ENCODE assay signal across 8 cellular contexts in the genomic region with DNA sequence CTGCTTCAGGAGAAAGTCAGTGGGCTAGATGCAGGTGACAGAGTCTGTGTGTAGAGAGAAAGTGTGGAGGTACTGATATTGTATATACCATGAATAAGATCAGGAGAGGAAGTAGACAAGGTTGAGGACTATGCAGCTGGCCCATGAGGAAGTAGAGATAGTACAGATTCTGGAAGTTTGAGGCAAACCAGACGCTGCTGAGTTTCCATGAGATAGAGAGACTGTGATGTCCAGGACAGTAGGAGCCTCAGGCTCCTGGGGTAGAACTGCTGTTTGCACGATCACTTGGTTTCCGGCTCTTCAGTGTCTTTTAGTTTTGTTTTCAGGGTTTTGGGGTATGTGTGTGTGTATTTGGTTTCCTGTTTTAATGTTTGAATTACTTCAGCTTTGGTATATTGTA. TPM values are rescaled to one million over a fixed set of nuclear protein-coding genes. Genes with fewer than 3 reads are reported as not detected.
A peak's percentile ranks its signal among the peaks of the same experiment; 100 is the strongest.
DNase-seq lines count a peak whose midpoint lies in the region; ATAC-seq and TF ChIP-seq lines count a peak whose summit lies in the region.

No MANE protein-coding gene starts in this region.

- H3K9me3 ChIP-seq in gastrocnemius medialis, result no peaks in the 10 kb centered on the region

- peak; percentile 88 for ATAC-seq in GM19467 (IDR thresholded peaks at IDR 0.05; ENCODE audit: unreplicated experiment)
- ATAC-seq in HG03457 (IDR thresholded peaks at IDR 0.05; ENCODE audit: unreplicated experiment), result peak; percentile 74
- no peak for ATAC-seq in gastrocnemius medialis

- H3K27me3 ChIP-seq in gastrocnemius medialis, result no peaks in the 10 kb centered on the region

- H3K4me1 ChIP-seq in gastrocnemius medialis, result no peaks in the 10 kb centered on the region

- POLR2A ChIA-PET in GM10248 (lab: Yijun Ruan, JAX), result no interaction called here

- H3K27ac ChIP-seq in gastrocnemius medialis, result no peak overlapping the region

- CTCF ChIA-PET in GM10248 (lab: Yijun Ruan, JAX), result interaction anchor here (1.1 kb wide), 1 partner anchor 239 kb away, joined by 3 read pairs; no protein-coding TSS in a partner anchor

- peaks cover 76% of the 10 kb centered on the region for H3K4me1 Mint-ChIP-seq in activated T-helper 1 cell treated with anti-CD3 and anti-CD28 coated beads, Interleukin-12 subunit alpha, Interleukin-12 subunit beta, Interleukin-2, Interleukin-4 antibody, amounts not matched to agents 30 ng/mL and 10 ng/mL and 1 ng/mL, durations not matched to agents 14 hours and 24 hours and 36 hours (ENCODE audit: low read depth)

- peak overlapping the region; percentile 78 for H3K4me3 Mint-ChIP-seq in activated T-helper 1 cell treated with anti-CD3 and anti-CD28 coated beads, Interleukin-12 subunit alpha, Interleukin-12 subunit beta, Interleukin-2, Interleukin-4 antibody, amounts not matched to agents 30 ng/mL and 10 ng/mL and 1 ng/mL, durations not matched to agents 14 hours and 24 hours and 36 hours

- in situ Hi-C loops in gastrocnemius medialis (cut with MboI; ENCODE audit: low sequenced_read_pairs in 4 of 4), result no loop called here

- no peak for TF ChIP-seq CTCF in GM10248 (IDR thresholded peaks at IDR 0.05; ENCODE audit: control extremely low read depth, extremely low read depth, low read depth, missing control alignments)
- TF ChIP-seq CTCF in gastrocnemius medialis (IDR thresholded peaks at IDR 0.05 in 4 of 5, conservative IDR thresholded peaks at IDR 0.05 in 1 of 5), result no peak

- no peaks in the 10 kb centered on the region for H3K36me3 ChIP-seq in gastrocnemius medialis

- intact Hi-C loops in activated T-helper 1 cell treated with anti-CD3 and anti-CD28 coated beads, Interleukin-12 subunit alpha, Interleukin-12 subunit beta, Interleukin-2, Interleukin-4 antibody, amounts not matched to agents 30 ng/mL and 10 ng/mL and 1 ng/mL, durations not matched to agents 14 hours and 24 hours and 36 hours (cut with micrococcal nuclease), result loop anchor here (1.0 to 10.0 kb wide), 5 partner anchors 13 to 410 kb away; a partner anchor contains a TSS
- intact Hi-C loops in gastrocnemius medialis (cut with DNase I; ENCODE audit: low total_unique reads), result no loop called here

- TF ChIP-seq POLR2A in gastrocnemius medialis (IDR thresholded peaks at IDR 0.05), result no peak

- peaks cover 12% of the 10 kb centered on the region for H3K36me3 Mint-ChIP-seq in activated T-helper 1 cell treated with anti-CD3 and anti-CD28 coated beads, Interleukin-12 subunit alpha, Interleukin-12 subunit beta, Interleukin-2, Interleukin-4 antibody, amounts not matched to agents 30 ng/mL and 10 ng/mL and 1 ng/mL, durations not matched to agents 14 hours and 24 hours and 36 hours (ENCODE audit: low read depth)

- peak overlapping the region; percentile 98 for H3K27ac Mint-ChIP-seq in activated T-helper 1 cell treated with anti-CD3 and anti-CD28 coated beads, Interleukin-12 subunit alpha, Interleukin-12 subunit beta, Interleukin-2, Interleukin-4 antibody, amounts not matched to agents 30 ng/mL and 10 ng/mL and 1 ng/mL, durations not matched to agents 14 hours and 24 hours and 36 hours

- no peaks in the 10 kb centered on the region for H3K27me3 Mint-ChIP-seq in activated T-helper 1 cell treated with anti-CD3 and anti-CD28 coated beads, Interleukin-12 subunit alpha, Interleukin-12 subunit beta, Interleukin-2, Interleukin-4 antibody, amounts not matched to agents 30 ng/mL and 10 ng/mL and 1 ng/mL, durations not matched to agents 14 hours and 24 hours and 36 hours (ENCODE audit: insufficient read depth)

- H3K9me3 Mint-ChIP-seq in activated T-helper 1 cell treated with anti-CD3 and anti-CD28 coated beads, Interleukin-12 subunit alpha, Interleukin-12 subunit beta, Interleukin-2, Interleukin-4 antibody, amounts not matched to agents 30 ng/mL and 10 ng/mL and 1 ng/mL, durations not matched to agents 14 hours and 24 hours and 36 hours, result no peaks in the 10 kb centered on the region

- DNase-seq in GM10248 (ENCODE audit: extremely low spot score), result peak; percentile 64
- DNase-seq in activated T-helper 1 cell treated with anti-CD3 and anti-CD28 coated beads, Interleukin-12 subunit alpha, Interleukin-12 subunit beta, Interleukin-2, Interleukin-4 antibody, amounts not matched to agents 30 ng/mL and 10 ng/mL and 1 ng/mL, durations not matched to agents 14 hours and 24 hours and 36 hours (ENCODE audit: low spot score), result peak; percentile 49
- peak; percentile 80 for DNase-seq in pons (ENCODE audit: low spot score)
- DNase-seq in NCI-H1436 (lab: John Stamatoyannopoulos, UW), result no peak
- DNase-seq in NCI-H2196 treated with DMSO at 0.1 percent for 48 hours (lab: John Stamatoyannopoulos, UW; ENCODE audit: unreplicated experiment), result no peak
- DNase-seq in gastrocnemius medialis, result no peak

- H3K4me3 ChIP-seq in gastrocnemius medialis, result no peak overlapping the region

RNA-seq across cellular contexts. Expression of a gene that starts 13.6 kb away (rescaled TPM):
- total RNA-seq in activated T-helper 1 cell treated with anti-CD3 and anti-CD28 coated beads, Interleukin-12 subunit alpha, Interleukin-12 subunit beta, Interleukin-2, Interleukin-4 antibody, amounts not matched to agents 30 ng/mL and 10 ng/mL and 1 ng/mL, durations not matched to agents 14 hours and 24 hours and 36 hours, result 13.6 and 14.0 TPM in 2 replicates
- total RNA-seq in gastrocnemius medialis, result 1 to 10 TPM in 1 of 4 donors, under 1 TPM in 3; 0.73 to 1.8 (median 0.96) TPM

Comparison
In these comparisons a context has a peak if more than half of its experiments do, and no peak if none do; other contexts are left out.
1. DNase-seq: peak in GM10248 (single experiment), activated T-helper 1 cell treated with anti-CD3 and anti-CD28 coated beads, Interleukin-12 subunit alpha, Interleukin-12 subunit beta, Interleukin-2, Interleukin-4 antibody, amounts not matched to agents 30 ng/mL and 10 ng/mL and 1 ng/mL, durations not matched to agents 14 hours and 24 hours and 36 hours (single experiment) and pons (single experiment); none in NCI-H1436 (single experiment), NCI-H2196 treated with DMSO at 0.1 percent for 48 hours (single experiment) and gastrocnemius medialis (0 of 2).
2. ATAC-seq: peak in GM19467 (single experiment) and HG03457 (single experiment); none in gastrocnemius medialis (0 of 2).